ENCODE assay signal across 1 cellular context in genomic region chr5:45225571-45226031, GRCh38.
TF ChIP-seq lines count a peak whose summit lies in the region.

No MANE protein-coding gene starts in this region.

TF ChIP-seq in WTC11, 78 proteins besides CTCF, POLR2A, EP300 and RAD21:
- TF ChIP-seq ZNF281 (CRISPR knock-in tag; IDR thresholded peaks at IDR 0.05): no peak
- no peak for TF ChIP-seq NFATC4 (CRISPR knock-in tag; IDR thresholded peaks at IDR 0.05)
- no peak for TF ChIP-seq ZNF671 (CRISPR knock-in tag; IDR thresholded peaks at IDR 0.05)
- TF ChIP-seq FOXJ3 (CRISPR knock-in tag; IDR thresholded peaks at IDR 0.05; ENCODE audit: borderline replicate concordance): no peak
- TF ChIP-seq ZNF232 (CRISPR knock-in tag; IDR thresholded peaks at IDR 0.05): no peak
- no peak for TF ChIP-seq ETV6 (CRISPR knock-in tag; IDR thresholded peaks at IDR 0.05)
